In genomic region chr15:73740152-73741048, GRCh38 we compare ENCODE assay signal across 16 cellular contexts. TPM values are rescaled to one million over a fixed set of nuclear protein-coding genes. Genes with fewer than 3 reads are reported as not detected.
A peak's percentile ranks its signal among the peaks of the same experiment; 100 is the strongest.
DNase-seq lines count a peak whose midpoint lies in the region; ATAC-seq and TF ChIP-seq lines count a peak whose summit lies in the region.
"Had no signal": no experiment of that assay in that cellular context is flagged by ENCODE, and none has a peak within 500 bp of the region (broad histone marks: within the 10 kb centered on the region; RNA-seq: fewer than 3 reads in every experiment).

No MANE protein-coding gene starts in this region.

- H3K4me3 Mint-ChIP-seq in WTC11 (no peak overlapping the region), HFFc6 (no peak overlapping the region)
- H3K4me3 Mint-ChIP-seq: B cell; CD4-positive, CD25-positive, alpha-beta regulatory T cell; CD8-positive, alpha-beta memory T cell; GM23338; IgD-negative memory B cell had no signal

- ATAC-seq in WTC11 (no peak), right lobe of liver (peak; percentile 49 to 88 (median 74)), GM18520 (IDR thresholded peaks at IDR 0.05; ENCODE audit: unreplicated experiment) (no peak)
- ATAC-seq: GM23338, HCT116 had no signal

- CTCF ChIA-PET in WTC11 (lab: Charles Lee) = interaction anchor here (0.7 to 1.2 kb wide), 2 partner anchors 35 to 36 kb away, joined by 3 to 5 read pairs; no protein-coding TSS in a partner anchor

- WGBS in right lobe of liver (ENCODE audit: insufficient coverage, low coverage, low lambda C conversion rate, missing lambda C conversion rate) = 75% methylated on average over 4 of the region's 25 CpGs

- DNase-seq in WTC11 (ENCODE audit: low spot score) (no peak), left kidney (ENCODE audit: low read depth, low spot score) (peak; percentile 31), right lobe of liver (peak; percentile 32 to 76 (median 65)), NCI-H345 treated with DMSO at 0.1 percent for 48 hours (lab: John Stamatoyannopoulos, UW; ENCODE audit: unreplicated experiment) (no peak), HFFc6 (no peak)
- DNase-seq: CD4-positive, CD25-positive, alpha-beta regulatory T cell; CD8-positive, alpha-beta memory T cell; COR-L47; GDM1; H7 had no signal

- peaks cover 0 to 11% (median 0%) of the 10 kb centered on the region in 4 donors for H3K4me1 ChIP-seq in right lobe of liver

- no peaks in the 10 kb centered on the region for H3K36me3 Mint-ChIP-seq in WTC11
- no peaks in the 10 kb centered on the region for H3K36me3 Mint-ChIP-seq in HFFc6 (ENCODE audit: low read depth)
- H3K36me3 Mint-ChIP-seq: CD4-positive, CD25-positive, alpha-beta regulatory T cell; CD8-positive, alpha-beta memory T cell; IgD-negative memory B cell had no signal

- intact Hi-C loops in right lobe of liver (cut with DNase I) = no loop called here

- TF ChIP-seq POLR2A in right lobe of liver (IDR thresholded peaks at IDR 0.05) = no peak

- H3K27ac Mint-ChIP-seq in WTC11 = peak overlapping the region; percentile 68; the same call in 1 of the 2 replicates
- no peak overlapping the region for H3K27ac Mint-ChIP-seq in HFFc6
- H3K27ac Mint-ChIP-seq: B cell; CD4-positive, CD25-positive, alpha-beta regulatory T cell; CD8-positive, alpha-beta memory T cell; GM23338; IgD-negative memory B cell had no signal

- H3K9me3 Mint-ChIP-seq in WTC11 (no peaks in the 10 kb centered on the region), HFFc6 (no peaks in the 10 kb centered on the region)
- H3K9me3 Mint-ChIP-seq: CD4-positive, CD25-positive, alpha-beta regulatory T cell; CD8-positive, alpha-beta memory T cell; GM23338 had no signal

- H3K4me1 Mint-ChIP-seq in WTC11 (peaks cover 17% of the 10 kb centered on the region), HFFc6 (ENCODE audit: low read depth) (peaks cover 26% of the 10 kb centered on the region)
- H3K4me1 Mint-ChIP-seq: B cell; CD4-positive, CD25-positive, alpha-beta regulatory T cell; CD8-positive, alpha-beta memory T cell; IgD-negative memory B cell had no signal

- TF ChIP-seq CTCF in WTC11 (IDR thresholded peaks at IDR 0.05) (no peak), right lobe of liver (IDR thresholded peaks at IDR 0.05) (no peak), HFFc6 (IDR thresholded peaks at IDR 0.05) (no peak)

- POLR2A ChIA-PET in WTC11 (lab: Charles Lee) = no interaction called here

- H3K9me3 ChIP-seq in right lobe of liver = no peaks in the 10 kb centered on the region
- H3K9me3 ChIP-seq: BLaER1 treated with 17β-estradiol and CSF1 and Interleukin-3, amounts not matched to agents 10 nM and 100 nM had no signal

- no peak overlapping the region for H3K27ac ChIP-seq in right lobe of liver
- H3K27ac ChIP-seq: BLaER1 treated with 17β-estradiol and CSF1 and Interleukin-3, amounts not matched to agents 10 nM and 100 nM had no signal

- H3K27me3 ChIP-seq in right lobe of liver = no peaks in the 10 kb centered on the region

- no peaks in the 10 kb centered on the region for H3K36me3 ChIP-seq in right lobe of liver
- H3K36me3 ChIP-seq: BLaER1 treated with 17β-estradiol and CSF1 and Interleukin-3, amounts not matched to agents 10 nM and 100 nM had no signal

- H3K27me3 Mint-ChIP-seq in WTC11 (ENCODE audit: low read depth) (no peaks in the 10 kb centered on the region), HFFc6 (ENCODE audit: insufficient read depth) (peaks cover 28% of the 10 kb centered on the region)

- no peak overlapping the region for H3K4me3 ChIP-seq in right lobe of liver
- H3K4me3 ChIP-seq: BLaER1 treated with 17β-estradiol and CSF1 and Interleukin-3, amounts not matched to agents 10 nM and 100 nM; GM23338 had no signal

TF ChIP-seq in WTC11, 78 proteins besides CTCF, POLR2A, EP300 and RAD21 (continues in another document):
- TF ChIP-seq ZNF425 (CRISPR knock-in tag; conservative IDR thresholded peaks at IDR 0.05) (no peak), ZNF671 (CRISPR knock-in tag; IDR thresholded peaks at IDR 0.05) (no peak), KAT7 (CRISPR knock-in tag; IDR thresholded peaks at IDR 0.05; ENCODE audit: borderline replicate concordance) (no peak), ZSCAN18 (CRISPR knock-in tag; IDR thresholded peaks at IDR 0.05) (no peak), ZNF219 (CRISPR knock-in tag; IDR thresholded peaks at IDR 0.05; ENCODE audit: borderline replicate concordance) (no peak), ZNF281 (CRISPR knock-in tag; IDR thresholded peaks at IDR 0.05) (no peak), ATF6 (CRISPR knock-in tag; IDR thresholded peaks at IDR 0.05) (no peak), SMAD4 (CRISPR knock-in tag; IDR thresholded peaks at IDR 0.05) (no peak), TEAD4 (CRISPR knock-in tag; IDR thresholded peaks at IDR 0.05) (no peak), NFE2L1 (CRISPR knock-in tag; IDR thresholded peaks at IDR 0.05) (no peak), FOXJ3 (CRISPR knock-in tag; IDR thresholded peaks at IDR 0.05; ENCODE audit: borderline replicate concordance) (no peak)

RNA-seq across cellular contexts. Expression of gene INSYN1, which starts 12.8 kb away (rescaled TPM):
- total RNA-seq in WTC11 (2021) (9.0 to 11.9 TPM (median 9.8 TPM) in 3 replicates), right lobe of liver (under 1 TPM; 0.25 to 0.68 (median 0.32) TPM)
- total RNA-seq in HFFc6 (2021; fragmentation: NEBNext Ultra II Directional; extraction: Animal tissue kit (Norgen Biotek cat#: 25700)) = 1 to 10 TPM in 2 of 6 experiments, under 1 TPM in 4; 0.15 to 1.3 (median 0.28) TPM
- total RNA-seq: B cell; CD4-positive, CD25-positive, alpha-beta regulatory T cell; CD8-positive, alpha-beta memory T cell had no signal

RNA-seq across cellular contexts. Expression of gene CD276, which starts 56.2 kb away (rescaled TPM):
- total RNA-seq in WTC11 (2021) = 146 to 153 TPM (median 150 TPM) in 3 replicates
- 10 to 100 TPM; 18.8 to 56.5 (median 23.8) TPM for total RNA-seq in right lobe of liver
- total RNA-seq in HFFc6 (2021; fragmentation: NEBNext Ultra II Directional; extraction: Animal tissue kit (Norgen Biotek cat#: 25700)) = 100 to 1,000 TPM in 3 of 6 experiments, 10 to 100 TPM in 3; 86.5 to 121 (median 105) TPM
- total RNA-seq: B cell; CD4-positive, CD25-positive, alpha-beta regulatory T cell had no signal

Comparison
In these comparisons a context has a peak if more than half of its experiments do, and no peak if none do; other contexts are left out.
1. ATAC-seq: peak in right lobe of liver (4 of 4); none in WTC11 (single experiment) and GM18520 (single experiment).
2. DNase-seq: peak in left kidney (single experiment) and right lobe of liver (3 of 3); none in WTC11 (single experiment), NCI-H345 treated with DMSO at 0.1 percent for 48 hours (single experiment) and HFFc6 (single experiment).